ENCODE assay signal across 8 cellular contexts in the genomic region with DNA sequence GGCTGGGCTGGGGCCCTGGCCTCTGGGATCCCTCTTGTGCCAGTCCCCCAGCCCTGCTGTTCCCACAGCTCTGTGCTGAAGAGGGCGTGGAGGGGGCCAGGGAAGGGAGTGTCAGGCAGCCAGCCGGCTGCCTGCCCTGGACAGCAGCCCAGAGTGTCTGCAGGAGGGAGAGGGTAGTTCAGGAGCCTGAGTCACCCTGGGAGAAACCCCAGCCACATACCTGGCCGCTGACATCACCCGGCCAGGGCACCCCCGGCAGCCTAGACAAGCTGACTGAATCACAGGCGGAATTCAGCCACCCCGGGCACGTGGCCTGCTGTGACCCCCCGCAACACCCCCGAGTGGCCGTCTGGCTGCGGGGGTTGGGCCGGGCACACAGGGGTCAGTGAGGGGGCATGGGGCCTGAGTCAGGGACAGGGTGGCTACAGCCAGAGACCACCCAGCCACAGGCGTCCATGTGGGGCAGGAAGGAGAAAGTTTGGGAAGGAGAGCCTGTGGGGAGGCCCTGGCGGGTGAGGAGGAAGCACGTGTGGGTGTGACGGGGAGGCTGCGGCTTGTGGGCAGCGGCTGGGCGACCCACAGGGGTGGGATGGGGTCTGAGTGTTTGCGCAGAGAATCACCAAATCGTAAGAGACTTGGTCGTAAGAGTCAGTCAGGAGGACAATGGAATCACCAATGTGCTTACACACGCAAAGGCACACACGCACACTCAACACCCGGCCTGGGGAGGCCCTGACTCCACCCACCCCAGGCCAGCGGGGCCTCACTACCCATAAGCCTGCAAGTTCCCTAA. TPM values are rescaled to one million over a fixed set of nuclear protein-coding genes. Genes with fewer than 3 reads are reported as not detected.
DNase-seq lines count a peak whose midpoint lies in the region; ATAC-seq, FAIRE-seq and TF ChIP-seq lines count a peak whose summit lies in the region.

No MANE protein-coding gene starts in this region.

- H3K4me1 Mint-ChIP-seq in T-helper 17 cell = peaks cover 33% of the 10 kb centered on the region

- peak; percentile 78 for DNase-seq in DMS153 (lab: John Stamatoyannopoulos, UW)
- DNase-seq in HT1080 (ENCODE audit: low read depth) = peak; percentile 100
- peak in 2 of 3 donors; percentile 48 to 70 for DNase-seq in T-helper 17 cell
- DNase-seq in breast epithelium (ENCODE audit: low spot score in 2 of 2) = peak; percentile 95 to 98
- DNase-seq in kidney = peak; percentile 97
- peak; percentile 32 for DNase-seq in stimulated activated CD4-positive, alpha-beta T cell treated with anti-CD3 and anti-CD28 coated beads, Interleukin-12 subunit alpha, Interleukin-12 subunit beta, amount 100 ng/mL, for 4 hours

- FAIRE-seq in kidney (lab: Jason Lieb, UNC) = no peak

- H3K9ac ChIP-seq in kidney (ENCODE audit: low read length in 2 of 2) = peak overlapping the region; percentile 16 to 58

- H3K9me3 ChIP-seq in T-helper 17 cell (ENCODE audit: control insufficient read depth, low read length, poor library complexity, severe bottlenecking) (no peaks in the 10 kb centered on the region), breast epithelium (no peaks in the 10 kb centered on the region), kidney (ENCODE audit: control insufficient read depth in 1 of 2, low read length in 2 of 2) (no peaks in the 10 kb centered on the region)

- TF ChIP-seq POLR2A in breast epithelium (IDR thresholded peaks at IDR 0.05) = no peak

- TF ChIP-seq CTCF in breast epithelium (IDR thresholded peaks at IDR 0.05) = peak in 1 of 3 donors; percentile 33
- no peak for TF ChIP-seq CTCF in kidney (IDR thresholded peaks at IDR 0.05; ENCODE audit: borderline replicate concordance, extremely low read depth, insufficient read depth)

- H3K4me1 ChIP-seq in breast epithelium (peaks cover 7 to 15% of the 10 kb centered on the region in 2 donors), kidney (ENCODE audit: control insufficient read depth in 1 of 2, insufficient read depth in 1 of 2, low read depth in 1 of 2, low read length in 2 of 2) (peaks cover 0 to 17% of the 10 kb centered on the region in 2 donors)

- H3K27ac ChIP-seq in breast epithelium = peak overlapping the region; percentile 96 to 98
- peak overlapping the region; percentile 87 to 93 for H3K27ac ChIP-seq in kidney (ENCODE audit: low read depth in 2 of 2, low read length in 2 of 2)

- H3K4me3 ChIP-seq in breast epithelium = peak overlapping the region in 2 of 3 donors; percentile 10 to 59
- H3K4me3 ChIP-seq in kidney (ENCODE audit: low read length in 2 of 2) = no peak overlapping the region

- peak overlapping the region; percentile 59 for H3K4me3 Mint-ChIP-seq in T-helper 17 cell

- peak; percentile 68 for ATAC-seq in T-helper 17 cell
- no peak for ATAC-seq in GM21390 (IDR thresholded peaks at IDR 0.05; ENCODE audit: unreplicated experiment)
- no peak for ATAC-seq in HG03139 (IDR thresholded peaks at IDR 0.05; ENCODE audit: unreplicated experiment)

- H3K36me3 ChIP-seq in breast epithelium (no peaks in the 10 kb centered on the region), kidney (ENCODE audit: control insufficient read depth in 1 of 2, insufficient read depth in 2 of 2, low read length in 2 of 2) (no peaks in the 10 kb centered on the region)

- no peaks in the 10 kb centered on the region for H3K27me3 Mint-ChIP-seq in T-helper 17 cell

- H3K27ac Mint-ChIP-seq in T-helper 17 cell = peak overlapping the region; percentile 95

- no peaks in the 10 kb centered on the region for H3K27me3 ChIP-seq in breast epithelium

- intact Hi-C loops in breast epithelium (cut with DNase I; ENCODE audit: low total_unique reads) (no loop called here), kidney (cut with DNase I) (no loop called here)

- no peaks in the 10 kb centered on the region for H3K36me3 Mint-ChIP-seq in T-helper 17 cell (ENCODE audit: low read depth)

RNA-seq across cellular contexts. Expression of a gene that starts 11.9 kb away (rescaled TPM):
- 0.30 and 0.53 TPM in 2 replicates for total RNA-seq in HT1080 (2014; rRNA removed; shearing (Covaris generic))
- 0.26 TPM in 2 replicates for polyA plus RNA-seq in HT1080 (2015; cell fraction: cytosol; rRNA removed)
- 0.83 and 5.8 TPM in 2 replicates for polyA plus RNA-seq in HT1080 (2015; cell fraction: nucleus; rRNA removed)
- total RNA-seq in T-helper 17 cell (1,000 to 10,000 TPM in 1 of 2 donors, 100 to 1,000 TPM in 1; 967 to 2,209 TPM), breast epithelium (100 to 1,000 TPM in 1 of 3 donors, 10 to 100 TPM in 2; 29.8 to 109 (median 38.4) TPM), kidney (0.98 TPM)
- polyA plus RNA-seq in kidney (ENCODE audit: insufficient read depth, low read depth, low replicate concordance) = 0.73 TPM

RNA-seq across cellular contexts. Expression of a gene that starts 32.2 kb away (rescaled TPM):
- total RNA-seq in HT1080 (2014; rRNA removed; shearing (Covaris generic)) = 125 and 137 TPM in 2 replicates
- 96.3 and 98.1 TPM in 2 replicates for polyA plus RNA-seq in HT1080 (2015; cell fraction: cytosol; rRNA removed)
- 99.8 and 118 TPM in 2 replicates for polyA plus RNA-seq in HT1080 (2015; cell fraction: nucleus; rRNA removed)
- total RNA-seq in T-helper 17 cell = 10 to 100 TPM; 28.4 to 36.2 TPM
- 10 to 100 TPM; 89.9 to 96.7 (median 91.2) TPM for total RNA-seq in breast epithelium
- 60.8 TPM for total RNA-seq in kidney
- 107 TPM for polyA plus RNA-seq in kidney (ENCODE audit: insufficient read depth, low read depth, low replicate concordance)

RNA-seq across cellular contexts. Expression of a gene that starts 40.9 kb away (rescaled TPM):
- 12.9 and 13.7 TPM in 2 replicates for total RNA-seq in HT1080 (2014; rRNA removed; shearing (Covaris generic))
- 5.7 and 10.1 TPM in 2 replicates for polyA plus RNA-seq in HT1080 (2015; cell fraction: cytosol; rRNA removed)
- polyA plus RNA-seq in HT1080 (2015; cell fraction: nucleus; rRNA removed) = 5.8 TPM in 2 replicates
- total RNA-seq in T-helper 17 cell (1 to 10 TPM; 2.3 to 6.2 TPM), breast epithelium (10 to 100 TPM in 1 of 3 donors, 1 to 10 TPM in 2; 5.9 to 15.1 (median 7.2) TPM), kidney (7.3 TPM)
- 8.2 TPM for polyA plus RNA-seq in kidney (ENCODE audit: insufficient read depth, low read depth, low replicate concordance)

RNA-seq across cellular contexts. Expression of a gene that starts 42.3 kb away (rescaled TPM):
- 0.34 and 2.9 TPM in 2 replicates for total RNA-seq in HT1080 (2014; rRNA removed; shearing (Covaris generic))
- polyA plus RNA-seq in HT1080 (2015; cell fraction: cytosol; rRNA removed) = 0.75 and 1.3 TPM in 2 replicates
- polyA plus RNA-seq in HT1080 (2015; cell fraction: nucleus; rRNA removed) = 0.90 and 3.2 TPM in 2 replicates
- total RNA-seq in T-helper 17 cell (1 to 10 TPM; 3.8 to 8.5 TPM), breast epithelium (1 to 10 TPM; 1.8 to 2.5 (median 2.3) TPM), kidney (2.2 TPM)
- 0.69 TPM for polyA plus RNA-seq in kidney (ENCODE audit: insufficient read depth, low read depth, low replicate concordance)

RNA-seq across cellular contexts. Expression of a gene that starts 49.5 kb away (rescaled TPM):
- total RNA-seq in HT1080 (2014; rRNA removed; shearing (Covaris generic)) = 39.8 and 54.6 TPM in 2 replicates
- 15.5 and 15.7 TPM in 2 replicates for polyA plus RNA-seq in HT1080 (2015; cell fraction: cytosol; rRNA removed)
- 15.9 and 18.7 TPM in 2 replicates for polyA plus RNA-seq in HT1080 (2015; cell fraction: nucleus; rRNA removed)
- total RNA-seq in T-helper 17 cell (1 to 10 TPM in 1 of 2 donors, under 1 TPM in 1; 0.91 to 1.0 TPM), breast epithelium (1 to 10 TPM; 2.6 to 6.9 (median 5.3) TPM), kidney (3.9 TPM)
- polyA plus RNA-seq in kidney (ENCODE audit: insufficient read depth, low read depth, low replicate concordance) = 2.4 TPM

Comparison
In these comparisons a context has a peak if more than half of its experiments do, and no peak if none do; other contexts are left out.
1. DNase-seq: peak in every context shown above with its lines; median percentile 100 in HT1080; 97 in kidney; 96 in breast epithelium; 78 in DMS153; 59 in T-helper 17 cell; 32 in stimulated activated CD4-positive, alpha-beta T cell treated with anti-CD3 and anti-CD28 coated beads, Interleukin-12 subunit alpha, Interleukin-12 subunit beta, amount 100 ng/mL, for 4 hours.
2. H3K4me3 ChIP-seq: peak in breast epithelium (2 of 3); none in kidney (0 of 2).
3. RNA of a gene that starts 11.9 kb away (total RNA-seq): 967 to 2,209 TPM in T-helper 17 cell and 29.8 to 109 TPM in breast epithelium; 0.98 TPM in kidney (single experiment) and 0.30 to 0.53 TPM in HT1080; every median in the first group is over 10 times any median in the second.